15 cellular contexts compared by ENCODE assay signal in the genomic region with DNA sequence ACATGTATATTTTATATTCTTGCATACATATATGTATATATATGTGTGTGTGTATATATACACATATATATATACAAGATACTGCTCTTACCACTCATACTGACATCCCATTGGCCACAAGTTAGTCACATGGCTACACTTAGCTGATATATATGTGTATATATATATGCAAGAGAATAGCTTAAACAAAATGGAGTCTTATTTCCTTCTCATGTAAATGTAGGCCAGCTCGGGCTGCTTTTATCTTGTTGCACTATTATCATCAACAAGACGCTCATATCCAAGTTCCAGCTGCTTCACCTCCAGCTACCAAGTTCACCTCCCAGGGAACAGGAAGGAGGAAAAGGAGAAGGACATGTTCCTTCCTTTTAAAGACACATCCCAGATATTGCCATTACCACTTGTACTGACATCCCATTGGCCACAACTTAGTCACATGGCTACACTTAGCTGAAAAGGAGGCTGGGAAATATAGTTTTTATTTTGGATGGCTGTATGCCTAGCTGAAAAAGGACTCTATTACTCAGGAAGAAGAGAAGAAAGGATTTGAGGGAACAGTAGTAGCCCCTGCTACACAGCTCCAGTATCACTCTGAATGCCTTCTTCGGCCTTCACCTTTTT. TPM values are rescaled to one million over a fixed set of nuclear protein-coding genes. Genes with fewer than 3 reads are reported as not detected.
DNase-seq lines count a peak whose midpoint lies in the region; ATAC-seq, FAIRE-seq and TF ChIP-seq lines count a peak whose summit lies in the region.
"Had no signal": no experiment of that assay in that cellular context is flagged by ENCODE, and none has a peak within 500 bp of the region (broad histone marks: within the 10 kb centered on the region; RNA-seq: fewer than 3 reads in every experiment).

No MANE protein-coding gene starts in this region.

- POLR2A ChIA-PET in HepG2 (lab: Yijun Ruan, JAX) = interaction anchor here (4.1 to 17.3 kb wide), 3 partner anchors 13 to 36 kb away, joined by 47 to 1365 read pairs (median 291); a partner anchor contains a TSS

- DNase-seq in HepG2 (ENCODE audit: low spot score) = no peak
- no peak for DNase-seq in right lobe of liver
- peak; percentile 24 for DNase-seq in astrocyte of the spinal cord (ENCODE audit: low read depth, low spot score)
- DNase-seq: activated T-cell treated with anti-CD3 and anti-CD28 coated beads, Interleukin-2, amount 50 U/mL, for 72 hours; H7; NCI-H1417 treated with DMSO at 0.1 percent for 48 hours; stimulated activated CD4-positive, alpha-beta T cell treated with anti-CD3 and anti-CD28 coated beads, Interleukin-2, amount 100 ng/mL, for 24 hours; stomach had no signal

- no peak for TF ChIP-seq RAD21 in HepG2 (CRISPR knock-in tag; IDR thresholded peaks at IDR 0.05)

- H3K4me2 ChIP-seq in HepG2 (ENCODE audit: low read depth, low read length) = no peak overlapping the region

- no peak for ATAC-seq in HepG2
- ATAC-seq in right lobe of liver = no peak
- ATAC-seq in HG02981 (IDR thresholded peaks at IDR 0.05; ENCODE audit: unreplicated experiment) = no peak
- no peak for ATAC-seq in HG03280 (IDR thresholded peaks at IDR 0.05; ENCODE audit: unreplicated experiment)
- no peak for ATAC-seq in GM19452 (IDR thresholded peaks at IDR 0.05; ENCODE audit: unreplicated experiment)
- ATAC-seq: activated T-cell treated with anti-CD3 and anti-CD28 coated beads, Interleukin-2, amount 50 U/mL, for 72 hours; gastroesophageal sphincter had no signal

- CTCF ChIA-PET in HepG2 (lab: Yijun Ruan, JAX; ENCODE audit: low intra/inter-chr PET ratio, low total read pairs) = no interaction called here

- H2AFZ ChIP-seq in HepG2 (ENCODE audit: low read length) = no peak overlapping the region

- peaks cover 13% of the 10 kb centered on the region for H3K79me2 ChIP-seq in HepG2 (ENCODE audit: insufficient read depth, low read length)

- BruUV-seq in HepG2 (replicated peaks; lab: Mats Ljungman, UMichigan) = no TSS peak

- TF ChIP-seq POLR2A in HepG2 (IDR thresholded peaks at IDR 0.05; ENCODE audit: insufficient read depth in 1 of 2, low read depth in 2 of 2, low read length in 2 of 2) (no peak), right lobe of liver (IDR thresholded peaks at IDR 0.05) (no peak)

- no peaks in the 10 kb centered on the region; a peak in 1 of 5 replicates for H3K27me3 ChIP-seq in HepG2 (ENCODE audit: control insufficient read depth in 1 of 2, insufficient read depth in 2 of 2, low read length in 2 of 2)
- no peaks in the 10 kb centered on the region for H3K27me3 ChIP-seq in right lobe of liver
- H3K27me3 ChIP-seq: gastroesophageal sphincter, stomach had no signal

- H3K36me3 ChIP-seq in HepG2 (replicated peaks in 1 of 2; ENCODE audit: control insufficient read depth in 1 of 2, insufficient read depth in 2 of 2, low read length in 2 of 2) (no peaks in the 10 kb centered on the region), right lobe of liver (peaks cover 0 to 7% (median 0%) of the 10 kb centered on the region in 4 donors)
- H3K36me3 ChIP-seq: gastroesophageal sphincter, stomach had no signal

- FAIRE-seq in HepG2 (lab: Jason Lieb, UNC) = no peak

- intact Hi-C loops in HepG2 (cut with micrococcal nuclease; ENCODE audit: unreplicated experiment) (no loop called here), right lobe of liver (cut with DNase I) (loop anchor here in 1 of 2 donors (5.0 kb wide), 1 partner anchor 44 kb away; a partner anchor contains a TSS)

- in situ Hi-C loops in HepG2 (cut with HindIII; ENCODE audit: extremely low pct_ligation_motif_present, low pct_unique_long_range_greater_than_20kb) = loop anchor here (5.0 to 10.0 kb wide), 2 partner anchors 44 to 301 kb away; a partner anchor contains a TSS
- in situ Hi-C loops in astrocyte of the spinal cord (cut with HindIII; ENCODE audit: low sequenced_read_pairs) = no loop called here

- H3K4me1 ChIP-seq in HepG2 (ENCODE audit: insufficient read depth, low read length) (peaks cover 89% of the 10 kb centered on the region), right lobe of liver (peaks cover 0 to 55% (median 7%) of the 10 kb centered on the region in 4 donors)

- H3K27ac ChIP-seq in HepG2 (ENCODE audit: extremely low read length, insufficient read depth, low read length) (no peak overlapping the region), right lobe of liver (no peak overlapping the region)
- H3K27ac ChIP-seq: gastroesophageal sphincter, stomach had no signal

- TF ChIP-seq EP300 in HepG2 (IDR thresholded peaks at IDR 0.05; ENCODE audit: low read depth in 2 of 2, low read length in 2 of 2) = no peak
- TF ChIP-seq EP300 in HepG2 (CRISPR knock-in tag; IDR thresholded peaks at IDR 0.05; ENCODE audit: borderline replicate concordance) = no peak

- WGBS in HepG2 (ENCODE audit: low lambda C conversion rate) = 90% methylated on average over 3 of the region's 3 CpGs
- WGBS in right lobe of liver (ENCODE audit: insufficient coverage, low coverage, low lambda C conversion rate, missing lambda C conversion rate) = 56% methylated on average over 2 of the region's 3 CpGs

- H4K20me1 ChIP-seq in HepG2 (ENCODE audit: insufficient read depth, low read length) = no peaks in the 10 kb centered on the region

- no peak overlapping the region for H3K9ac ChIP-seq in HepG2 (ENCODE audit: insufficient read depth, low read depth, low read length)

- TF ChIP-seq CTCF in HepG2 (CRISPR knock-in tag; IDR thresholded peaks at IDR 0.05) = no peak
- no peak for TF ChIP-seq CTCF in right lobe of liver (IDR thresholded peaks at IDR 0.05)
- no peak for TF ChIP-seq CTCF in astrocyte of the spinal cord (IDR thresholded peaks at IDR 0.05; ENCODE audit: low read depth, low read length)

- H3K9me3 ChIP-seq in HepG2 (ENCODE audit: low read length) = no peaks in the 10 kb centered on the region
- H3K9me3 ChIP-seq in right lobe of liver = no peaks in the 10 kb centered on the region
- H3K9me3 ChIP-seq: gastroesophageal sphincter, stomach had no signal

- H3K4me3 ChIP-seq in HepG2 (replicated peaks in 1 of 3; ENCODE audit: insufficient read depth in 1 of 3, low read depth in 2 of 3, low read length in 3 of 3) = no peak overlapping the region
- no peak overlapping the region for H3K4me3 ChIP-seq in right lobe of liver
- no peak overlapping the region for H3K4me3 ChIP-seq in astrocyte of the spinal cord (ENCODE audit: low read depth, low read length)
- H3K4me3 ChIP-seq: gastroesophageal sphincter, stomach had no signal

RNA-seq across cellular contexts. Expression of a gene that starts 1.9 kb away (rescaled TPM):
- total RNA-seq in HepG2 (2016; rRNA removed; fragmentation: Illumina TruSeq; extraction: Trizol) (21.9 and 49.1 TPM in 2 replicates), right lobe of liver (1,000 to 10,000 TPM in 1 of 6 experiments, 100 to 1,000 TPM in 4, 10 to 100 TPM in 1; 57.8 to 1,064 (median 724) TPM)
- 4.6 and 4.7 TPM in 2 replicates for total RNA-seq in HepG2 (2016; cell fraction: cytosol; rRNA removed; fragmentation: Illumina TruSeq; extraction: Trizol; ENCODE audit: low read depth)
- 16.8 and 55.7 TPM in 2 replicates for total RNA-seq in HepG2 (2016; cell fraction: insoluble cytoplasmic fraction; rRNA removed; fragmentation: Illumina TruSeq; extraction: Trizol)
- total RNA-seq in HepG2 (2016; cell fraction: membrane; rRNA removed; fragmentation: Illumina TruSeq; extraction: Trizol) = 7.4 and 9.8 TPM in 2 replicates
- total RNA-seq in HepG2 (2016; cell fraction: nucleus; rRNA removed; fragmentation: Illumina TruSeq; extraction: Trizol) = 41.1 and 46.7 TPM in 2 replicates
- polyA plus RNA-seq in HepG2 (2011; rRNA removed) = 44.0 and 61.4 TPM in 2 replicates
- 50.5 and 63.0 TPM in 2 replicates for polyA plus RNA-seq in HepG2 (2011; cell fraction: cytosol; rRNA removed)
- 48.8 and 51.3 TPM in 2 replicates for polyA plus RNA-seq in HepG2 (2011; cell fraction: nucleus; rRNA removed)
- 32.9 and 35.6 TPM in 2 replicates for polyA plus RNA-seq in HepG2 (2012)
- 3.5 and 4.1 TPM in 2 replicates for polyA plus RNA-seq in HepG2 (2016; cell fraction: cytosol; fragmentation: Illumina TruSeq; extraction: Trizol; ENCODE audit: low read depth)
- polyA plus RNA-seq in HepG2 (2016; cell fraction: insoluble cytoplasmic fraction; fragmentation: Illumina TruSeq; extraction: Trizol; ENCODE audit: low read depth) = 17.4 and 19.7 TPM in 2 replicates
- 5.1 and 6.3 TPM in 2 replicates for polyA plus RNA-seq in HepG2 (2016; cell fraction: membrane; fragmentation: Illumina TruSeq; extraction: Trizol; ENCODE audit: low read depth)
- polyA plus RNA-seq in HepG2 (2016; cell fraction: nucleus; fragmentation: Illumina TruSeq; extraction: Trizol; ENCODE audit: insufficient read depth, low read depth) = 67.2 and 70.6 TPM in 2 replicates
- polyA minus RNA-seq in HepG2 (2011; rRNA and poly(A)+ RNA removed; ENCODE audit: low replicate concordance) = 37.9 TPM in 1 of 2 replicates, not detected in the other
- 21.8 and 26.5 TPM in 2 replicates for polyA minus RNA-seq in HepG2 (2011; cell fraction: cytosol; rRNA and poly(A)+ RNA removed)
- 24.4 and 25.6 TPM in 2 replicates for polyA minus RNA-seq in HepG2 (2011; cell fraction: nucleus; rRNA and poly(A)+ RNA removed)
- total RNA-seq: activated T-cell treated with anti-CD3 and anti-CD28 coated beads, Interleukin-2, amount 50 U/mL, for 72 hours; cardiac septum; gastroesophageal sphincter; lower leg skin; osteocyte; stomach had no signal
- polyA plus RNA-seq: stomach had no signal

RNA-seq across cellular contexts. Expression of a gene that starts 5.8 kb away (rescaled TPM):
- 79.3 and 102 TPM in 2 replicates for total RNA-seq in HepG2 (2016; rRNA removed; fragmentation: Illumina TruSeq; extraction: Trizol)
- 37.7 and 41.8 TPM in 2 replicates for total RNA-seq in HepG2 (2016; cell fraction: cytosol; rRNA removed; fragmentation: Illumina TruSeq; extraction: Trizol; ENCODE audit: low read depth)
- total RNA-seq in HepG2 (2016; cell fraction: insoluble cytoplasmic fraction; rRNA removed; fragmentation: Illumina TruSeq; extraction: Trizol) = 81.1 and 95.0 TPM in 2 replicates
- total RNA-seq in HepG2 (2016; cell fraction: membrane; rRNA removed; fragmentation: Illumina TruSeq; extraction: Trizol) = 74.2 and 83.3 TPM in 2 replicates
- 52.5 and 60.5 TPM in 2 replicates for total RNA-seq in HepG2 (2016; cell fraction: nucleus; rRNA removed; fragmentation: Illumina TruSeq; extraction: Trizol)
- polyA plus RNA-seq in HepG2 (2011; rRNA removed) = 40.0 and 45.2 TPM in 2 replicates
- polyA plus RNA-seq in HepG2 (2011; cell fraction: cytosol; rRNA removed) = 31.7 and 43.5 TPM in 2 replicates
- polyA plus RNA-seq in HepG2 (2011; cell fraction: nucleus; rRNA removed) = 34.9 and 46.0 TPM in 2 replicates
- 28.2 and 35.4 TPM in 2 replicates for polyA plus RNA-seq in HepG2 (2012)
- polyA plus RNA-seq in HepG2 (2016; cell fraction: cytosol; fragmentation: Illumina TruSeq; extraction: Trizol; ENCODE audit: low read depth) = 55.3 and 55.7 TPM in 2 replicates
- polyA plus RNA-seq in HepG2 (2016; cell fraction: insoluble cytoplasmic fraction; fragmentation: Illumina TruSeq; extraction: Trizol; ENCODE audit: low read depth) = 104 and 107 TPM in 2 replicates
- 67.7 and 70.1 TPM in 2 replicates for polyA plus RNA-seq in HepG2 (2016; cell fraction: membrane; fragmentation: Illumina TruSeq; extraction: Trizol; ENCODE audit: low read depth)
- 88.0 and 94.3 TPM in 2 replicates for polyA plus RNA-seq in HepG2 (2016; cell fraction: nucleus; fragmentation: Illumina TruSeq; extraction: Trizol; ENCODE audit: insufficient read depth, low read depth)
- polyA minus RNA-seq in HepG2 (2011; rRNA and poly(A)+ RNA removed; ENCODE audit: low replicate concordance) = 25.2 and 35.9 TPM in 2 replicates
- 28.7 and 36.5 TPM in 2 replicates for polyA minus RNA-seq in HepG2 (2011; cell fraction: cytosol; rRNA and poly(A)+ RNA removed)
- 64.4 and 81.6 TPM in 2 replicates for polyA minus RNA-seq in HepG2 (2011; cell fraction: nucleus; rRNA and poly(A)+ RNA removed)
- 10 to 100 TPM; 17.9 to 86.6 (median 30.2) TPM for total RNA-seq in right lobe of liver

RNA-seq across cellular contexts. Expression of a gene that starts 20.8 kb away (rescaled TPM):
- total RNA-seq in HepG2 (2016; rRNA removed; fragmentation: Illumina TruSeq; extraction: Trizol) = 25.9 and 31.9 TPM in 2 replicates
- 9.8 and 11.4 TPM in 2 replicates for total RNA-seq in HepG2 (2016; cell fraction: cytosol; rRNA removed; fragmentation: Illumina TruSeq; extraction: Trizol; ENCODE audit: low read depth)
- 26.1 and 34.7 TPM in 2 replicates for total RNA-seq in HepG2 (2016; cell fraction: insoluble cytoplasmic fraction; rRNA removed; fragmentation: Illumina TruSeq; extraction: Trizol)
- total RNA-seq in HepG2 (2016; cell fraction: membrane; rRNA removed; fragmentation: Illumina TruSeq; extraction: Trizol) = 13.7 and 16.8 TPM in 2 replicates
- total RNA-seq in HepG2 (2016; cell fraction: nucleus; rRNA removed; fragmentation: Illumina TruSeq; extraction: Trizol) = 15.5 and 16.7 TPM in 2 replicates
- 13.3 and 13.6 TPM in 2 replicates for polyA plus RNA-seq in HepG2 (2011; rRNA removed)
- polyA plus RNA-seq in HepG2 (2011; cell fraction: cytosol; rRNA removed) = 12.0 and 12.9 TPM in 2 replicates
- 13.7 and 14.5 TPM in 2 replicates for polyA plus RNA-seq in HepG2 (2011; cell fraction: nucleus; rRNA removed)
- polyA plus RNA-seq in HepG2 (2012) = 8.9 and 13.2 TPM in 2 replicates
- 2.2 and 2.6 TPM in 2 replicates for polyA plus RNA-seq in HepG2 (2016; cell fraction: cytosol; fragmentation: Illumina TruSeq; extraction: Trizol; ENCODE audit: low read depth)
- polyA plus RNA-seq in HepG2 (2016; cell fraction: insoluble cytoplasmic fraction; fragmentation: Illumina TruSeq; extraction: Trizol; ENCODE audit: low read depth) = 28.6 and 34.0 TPM in 2 replicates
- polyA plus RNA-seq in HepG2 (2016; cell fraction: membrane; fragmentation: Illumina TruSeq; extraction: Trizol; ENCODE audit: low read depth) = 5.5 and 6.3 TPM in 2 replicates
- polyA plus RNA-seq in HepG2 (2016; cell fraction: nucleus; fragmentation: Illumina TruSeq; extraction: Trizol; ENCODE audit: insufficient read depth, low read depth) = 25.0 and 27.1 TPM in 2 replicates
- polyA minus RNA-seq in HepG2 (2011; rRNA and poly(A)+ RNA removed; ENCODE audit: low replicate concordance) = 14.1 and 21.2 TPM in 2 replicates
- polyA minus RNA-seq in HepG2 (2011; cell fraction: cytosol; rRNA and poly(A)+ RNA removed) = 8.4 and 8.5 TPM in 2 replicates
- polyA minus RNA-seq in HepG2 (2011; cell fraction: nucleus; rRNA and poly(A)+ RNA removed) = 12.2 and 14.8 TPM in 2 replicates
- total RNA-seq in right lobe of liver = 1 to 10 TPM; 3.6 to 6.3 (median 5.0) TPM

RNA-seq across cellular contexts. Expression of a gene that starts 29.5 kb away (rescaled TPM):
- 1.8 and 3.8 TPM in 2 replicates for total RNA-seq in HepG2 (2016; rRNA removed; fragmentation: Illumina TruSeq; extraction: Trizol)
- 1.2 and 2.1 TPM in 2 replicates for total RNA-seq in HepG2 (2016; cell fraction: cytosol; rRNA removed; fragmentation: Illumina TruSeq; extraction: Trizol; ENCODE audit: low read depth)
- 2.1 and 3.7 TPM in 2 replicates for total RNA-seq in HepG2 (2016; cell fraction: insoluble cytoplasmic fraction; rRNA removed; fragmentation: Illumina TruSeq; extraction: Trizol)
- total RNA-seq in HepG2 (2016; cell fraction: membrane; rRNA removed; fragmentation: Illumina TruSeq; extraction: Trizol) = 2.5 and 3.8 TPM in 2 replicates
- 1.5 and 3.9 TPM in 2 replicates for total RNA-seq in HepG2 (2016; cell fraction: nucleus; rRNA removed; fragmentation: Illumina TruSeq; extraction: Trizol)
- polyA plus RNA-seq in HepG2 (2011; rRNA removed) = 7.2 and 11.0 TPM in 2 replicates
- 9.4 and 10.1 TPM in 2 replicates for polyA plus RNA-seq in HepG2 (2011; cell fraction: cytosol; rRNA removed)
- polyA plus RNA-seq in HepG2 (2011; cell fraction: nucleus; rRNA removed) = 4.4 and 6.4 TPM in 2 replicates
- polyA plus RNA-seq in HepG2 (2012) = 5.7 and 7.6 TPM in 2 replicates
- polyA plus RNA-seq in HepG2 (2016; cell fraction: cytosol; fragmentation: Illumina TruSeq; extraction: Trizol; ENCODE audit: low read depth) = 1.8 and 2.4 TPM in 2 replicates
- 1.6 and 1.8 TPM in 2 replicates for polyA plus RNA-seq in HepG2 (2016; cell fraction: insoluble cytoplasmic fraction; fragmentation: Illumina TruSeq; extraction: Trizol; ENCODE audit: low read depth)
- polyA plus RNA-seq in HepG2 (2016; cell fraction: membrane; fragmentation: Illumina TruSeq; extraction: Trizol; ENCODE audit: low read depth) = 2.4 and 3.3 TPM in 2 replicates
- polyA plus RNA-seq in HepG2 (2016; cell fraction: nucleus; fragmentation: Illumina TruSeq; extraction: Trizol; ENCODE audit: insufficient read depth, low read depth) = 3.5 and 4.1 TPM in 2 replicates
- polyA minus RNA-seq in HepG2 (2011; rRNA and poly(A)+ RNA removed; ENCODE audit: low replicate concordance) = 4.4 TPM in 1 of 2 replicates, not detected in the other
- 2.5 and 3.2 TPM in 2 replicates for polyA minus RNA-seq in HepG2 (2011; cell fraction: cytosol; rRNA and poly(A)+ RNA removed)
- polyA minus RNA-seq in HepG2 (2011; cell fraction: nucleus; rRNA and poly(A)+ RNA removed) = 0.77 and 1.6 TPM in 2 replicates
- total RNA-seq in right lobe of liver = 1,000 to 10,000 TPM in 2 of 6 experiments, 100 to 1,000 TPM in 2, 10 to 100 TPM in 2; 21.9 to 1,288 (median 117) TPM
- total RNA-seq: activated T-cell treated with anti-CD3 and anti-CD28 coated beads, Interleukin-2, amount 50 U/mL, for 72 hours; cardiac septum; H7; lower leg skin; osteocyte had no signal

RNA-seq across cellular contexts. Expression of a gene that starts 36.1 kb away (rescaled TPM):
- total RNA-seq in HepG2 (2016; rRNA removed; fragmentation: Illumina TruSeq; extraction: Trizol) (179 and 314 TPM in 2 replicates), right lobe of liver (over 10,000 TPM in 3 of 6 experiments, 1,000 to 10,000 TPM in 3; 4,225 to 15,106 (median 9,815) TPM)
- 470 and 617 TPM in 2 replicates for total RNA-seq in HepG2 (2016; cell fraction: cytosol; rRNA removed; fragmentation: Illumina TruSeq; extraction: Trizol; ENCODE audit: low read depth)
- total RNA-seq in HepG2 (2016; cell fraction: insoluble cytoplasmic fraction; rRNA removed; fragmentation: Illumina TruSeq; extraction: Trizol) = 191 and 310 TPM in 2 replicates
- total RNA-seq in HepG2 (2016; cell fraction: membrane; rRNA removed; fragmentation: Illumina TruSeq; extraction: Trizol) = 250 and 324 TPM in 2 replicates
- 211 and 238 TPM in 2 replicates for total RNA-seq in HepG2 (2016; cell fraction: nucleus; rRNA removed; fragmentation: Illumina TruSeq; extraction: Trizol)
- polyA plus RNA-seq in HepG2 (2011; rRNA removed) = 687 and 1,005 TPM in 2 replicates
- 944 and 988 TPM in 2 replicates for polyA plus RNA-seq in HepG2 (2011; cell fraction: cytosol; rRNA removed)
- polyA plus RNA-seq in HepG2 (2011; cell fraction: nucleus; rRNA removed) = 255 and 392 TPM in 2 replicates
- polyA plus RNA-seq in HepG2 (2012) = 921 and 1,213 TPM in 2 replicates
- 724 and 925 TPM in 2 replicates for polyA plus RNA-seq in HepG2 (2016; cell fraction: cytosol; fragmentation: Illumina TruSeq; extraction: Trizol; ENCODE audit: low read depth)
- polyA plus RNA-seq in HepG2 (2016; cell fraction: insoluble cytoplasmic fraction; fragmentation: Illumina TruSeq; extraction: Trizol; ENCODE audit: low read depth) = 243 and 253 TPM in 2 replicates
- 332 and 399 TPM in 2 replicates for polyA plus RNA-seq in HepG2 (2016; cell fraction: membrane; fragmentation: Illumina TruSeq; extraction: Trizol; ENCODE audit: low read depth)
- 479 and 488 TPM in 2 replicates for polyA plus RNA-seq in HepG2 (2016; cell fraction: nucleus; fragmentation: Illumina TruSeq; extraction: Trizol; ENCODE audit: insufficient read depth, low read depth)
- 493 TPM in 1 of 2 replicates, not detected in the other for polyA minus RNA-seq in HepG2 (2011; rRNA and poly(A)+ RNA removed; ENCODE audit: low replicate concordance)
- 182 and 185 TPM in 2 replicates for polyA minus RNA-seq in HepG2 (2011; cell fraction: cytosol; rRNA and poly(A)+ RNA removed)
- polyA minus RNA-seq in HepG2 (2011; cell fraction: nucleus; rRNA and poly(A)+ RNA removed) = 38.8 and 66.1 TPM in 2 replicates
- total RNA-seq: activated T-cell treated with anti-CD3 and anti-CD28 coated beads, Interleukin-2, amount 50 U/mL, for 72 hours; cardiac septum; H7; lower leg skin; osteocyte had no signal
- polyA plus RNA-seq: stomach had no signal
